Comparison of ENCODE assay signal across 31 cellular contexts in genomic region chr5:75701856-75702255, GRCh38.
"Had no signal": no experiment of that assay in that cellular context is flagged by ENCODE, and none has a peak within 500 bp of the region (broad histone marks: within the 10 kb centered on the region; RNA-seq: fewer than 3 reads in every experiment).

No MANE protein-coding gene starts in this region.

- H3K9me3 Mint-ChIP-seq: activated B cell treated with CpG ODN at 0.5 μM for 24 hours; activated CD4-positive, alpha-beta T cell treated with anti-CD3 and anti-CD28 coated beads, Interleukin-2, amount 10 ng/mL, durations not matched to agents 7 days and 5 days; activated naive CD4-positive, alpha-beta T cell treated with anti-CD3 and anti-CD28 coated beads for 36 hours; activated naive CD4-positive, alpha-beta T cell treated with anti-CD3 and anti-CD28 coated beads, Interleukin-2, amount 50 U/mL, for 24 hours; activated naive CD8-positive, alpha-beta T cell treated with anti-CD3 and anti-CD28 coated beads for 36 hours; activated T-helper 1 cell treated with anti-CD3 and anti-CD28 coated beads, Interleukin-12 subunit alpha, Interleukin-12 subunit beta, Interleukin-2, Interleukin-4 antibody, amounts not matched to agents 30 ng/mL and 10 ng/mL and 1 ng/mL, durations not matched to agents 14 hours and 24 hours and 36 hours had no signal

- H3K27me3 Mint-ChIP-seq: activated B cell treated with CpG ODN at 0.5 μM for 24 hours; activated CD4-positive, alpha-beta memory T cell treated with anti-CD3 and anti-CD28 coated beads, Interleukin-2, amount 10 ng/mL, durations not matched to agents 7 days and 5 days; activated CD4-positive, alpha-beta T cell treated with anti-CD3 and anti-CD28 coated beads, Interleukin-2, amount 10 ng/mL, durations not matched to agents 7 days and 5 days; activated naive CD4-positive, alpha-beta T cell treated with anti-CD3 and anti-CD28 coated beads, Interleukin-2, amount 50 U/mL, for 24 hours; activated naive CD8-positive, alpha-beta T cell treated with anti-CD3 and anti-CD28 coated beads for 36 hours; activated naive CD8-positive, alpha-beta T cell treated with anti-CD3 and anti-CD28 coated beads, Interleukin-2, amount 50 U/mL, for 24 hours; T-helper 17 cell had no signal

- H3K4me1 Mint-ChIP-seq: activated B cell treated with CpG ODN at 0.5 μM for 24 hours; activated CD4-positive, alpha-beta memory T cell treated with anti-CD3 and anti-CD28 coated beads, Interleukin-2, amount 10 ng/mL, durations not matched to agents 7 days and 5 days had no signal

- DNase-seq: activated B cell treated with CpG ODN at 0.5 μM for 24 hours; activated CD4-positive, alpha-beta memory T cell treated with anti-CD3 and anti-CD28 coated beads, Interleukin-2, amount 10 ng/mL, durations not matched to agents 7 days and 5 days; activated CD4-positive, alpha-beta T cell treated with anti-CD3 and anti-CD28 coated beads, Interleukin-2, amount 10 ng/mL, durations not matched to agents 7 days and 5 days; activated CD4-positive, alpha-beta T cell treated with anti-CD3 and anti-CD28 coated beads, Interleukin-2, amount 50 U/mL, for 4 hours; activated CD8-positive, alpha-beta memory T cell treated with anti-CD3 and anti-CD28 coated beads, Interleukin-2, amount 50 U/mL, for 48 hours; activated effector memory CD4-positive, alpha-beta T cell treated with anti-CD3 and anti-CD28 coated beads, Interleukin-2, amount 50 U/mL, for 16 hours; activated naive CD4-positive, alpha-beta T cell treated with anti-CD3 and anti-CD28 coated beads for 36 hours; activated naive CD8-positive, alpha-beta T cell treated with anti-CD3 and anti-CD28 coated beads for 36 hours; activated naive CD8-positive, alpha-beta T cell treated with anti-CD3 and anti-CD28 coated beads, Interleukin-2, amount 50 U/mL, for 24 hours; activated T-cell treated with anti-CD3 and anti-CD28 coated beads for 4 hours; activated T-cell treated with anti-CD3 and anti-CD28 coated beads, Interleukin-2, amount 50 U/mL, for 48 hours; adrenal gland; amygdala; aorta; body of pancreas; central memory CD4-positive, alpha-beta T cell; cerebellar nuclear complex; colonic mucosa; effector CD8-positive, alpha-beta T cell; esophagus squamous epithelium; foreskin melanocyte; T-helper 1 cell; T-helper 17 cell; T1000; WERI-Rb-1 had no signal

- H3K4me3 Mint-ChIP-seq: activated B cell treated with CpG ODN at 0.5 μM for 24 hours; activated CD4-positive, alpha-beta memory T cell treated with anti-CD3 and anti-CD28 coated beads, Interleukin-2, amount 10 ng/mL, durations not matched to agents 7 days and 5 days; activated CD4-positive, alpha-beta T cell treated with anti-CD3 and anti-CD28 coated beads, Interleukin-2, amount 10 ng/mL, durations not matched to agents 7 days and 5 days; activated naive CD4-positive, alpha-beta T cell treated with anti-CD3 and anti-CD28 coated beads for 36 hours; activated naive CD4-positive, alpha-beta T cell treated with anti-CD3 and anti-CD28 coated beads, Interleukin-2, amount 50 U/mL, for 24 hours; activated naive CD8-positive, alpha-beta T cell treated with anti-CD3 and anti-CD28 coated beads for 36 hours; activated naive CD8-positive, alpha-beta T cell treated with anti-CD3 and anti-CD28 coated beads, Interleukin-2, amount 50 U/mL, for 24 hours; activated T-helper 1 cell treated with anti-CD3 and anti-CD28 coated beads, Interleukin-12 subunit alpha, Interleukin-12 subunit beta, Interleukin-2, Interleukin-4 antibody, amounts not matched to agents 30 ng/mL and 10 ng/mL and 1 ng/mL, durations not matched to agents 14 hours and 24 hours and 36 hours; T-helper 17 cell; T-helper 2 cell treated with Interferon-gamma antibody and Interleukin-4, amounts not matched to agents 5 μg/mL and 100 μg/mL, for 36 hours had no signal

- ATAC-seq: activated CD4-positive, CD25-positive, alpha-beta regulatory T cell treated with anti-CD3 and anti-CD28 coated beads, Interleukin-2, amount 50 U/mL, for 24 hours; activated naive CD8-positive, alpha-beta T cell treated with anti-CD3 and anti-CD28 coated beads, Interleukin-2, amount 50 U/mL, for 24 hours; body of pancreas; gastroesophageal sphincter; T-helper 17 cell had no signal

- H3K27ac Mint-ChIP-seq: activated B cell treated with CpG ODN at 0.5 μM for 24 hours; activated CD4-positive, alpha-beta memory T cell treated with anti-CD3 and anti-CD28 coated beads, Interleukin-2, amount 10 ng/mL, durations not matched to agents 7 days and 5 days; activated CD4-positive, alpha-beta T cell treated with anti-CD3 and anti-CD28 coated beads, Interleukin-2, amount 10 ng/mL, durations not matched to agents 7 days and 5 days; activated naive CD4-positive, alpha-beta T cell treated with anti-CD3 and anti-CD28 coated beads for 36 hours; activated naive CD4-positive, alpha-beta T cell treated with anti-CD3 and anti-CD28 coated beads, Interleukin-2, amount 50 U/mL, for 24 hours; activated naive CD8-positive, alpha-beta T cell treated with anti-CD3 and anti-CD28 coated beads for 36 hours; activated naive CD8-positive, alpha-beta T cell treated with anti-CD3 and anti-CD28 coated beads, Interleukin-2, amount 50 U/mL, for 24 hours; activated T-helper 1 cell treated with anti-CD3 and anti-CD28 coated beads, Interleukin-12 subunit alpha, Interleukin-12 subunit beta, Interleukin-2, Interleukin-4 antibody, amounts not matched to agents 30 ng/mL and 10 ng/mL and 1 ng/mL, durations not matched to agents 14 hours and 24 hours and 36 hours; activated T-helper 2 cell treated with anti-CD3 and anti-CD28 coated beads, Interferon-gamma antibody, Interleukin-2, Interleukin-4, amounts not matched to agents 10 μg/mL and 5 μg/mL and 100 μg/mL, durations not matched to agents 14 hours and 24 hours and 36 hours; T-helper 17 cell; T-helper 2 cell treated with Interferon-gamma antibody and Interleukin-4, amounts not matched to agents 5 μg/mL and 100 μg/mL, for 36 hours had no signal
